8 cellular contexts compared by ENCODE assay signal in genomic region chr10:68074775-68075549, GRCh38. TPM values are rescaled to one million over a fixed set of nuclear protein-coding genes. Genes with fewer than 3 reads are reported as not detected.
DNase-seq lines count a peak whose midpoint lies in the region; ATAC-seq and TF ChIP-seq lines count a peak whose summit lies in the region.

A gene with protein sequence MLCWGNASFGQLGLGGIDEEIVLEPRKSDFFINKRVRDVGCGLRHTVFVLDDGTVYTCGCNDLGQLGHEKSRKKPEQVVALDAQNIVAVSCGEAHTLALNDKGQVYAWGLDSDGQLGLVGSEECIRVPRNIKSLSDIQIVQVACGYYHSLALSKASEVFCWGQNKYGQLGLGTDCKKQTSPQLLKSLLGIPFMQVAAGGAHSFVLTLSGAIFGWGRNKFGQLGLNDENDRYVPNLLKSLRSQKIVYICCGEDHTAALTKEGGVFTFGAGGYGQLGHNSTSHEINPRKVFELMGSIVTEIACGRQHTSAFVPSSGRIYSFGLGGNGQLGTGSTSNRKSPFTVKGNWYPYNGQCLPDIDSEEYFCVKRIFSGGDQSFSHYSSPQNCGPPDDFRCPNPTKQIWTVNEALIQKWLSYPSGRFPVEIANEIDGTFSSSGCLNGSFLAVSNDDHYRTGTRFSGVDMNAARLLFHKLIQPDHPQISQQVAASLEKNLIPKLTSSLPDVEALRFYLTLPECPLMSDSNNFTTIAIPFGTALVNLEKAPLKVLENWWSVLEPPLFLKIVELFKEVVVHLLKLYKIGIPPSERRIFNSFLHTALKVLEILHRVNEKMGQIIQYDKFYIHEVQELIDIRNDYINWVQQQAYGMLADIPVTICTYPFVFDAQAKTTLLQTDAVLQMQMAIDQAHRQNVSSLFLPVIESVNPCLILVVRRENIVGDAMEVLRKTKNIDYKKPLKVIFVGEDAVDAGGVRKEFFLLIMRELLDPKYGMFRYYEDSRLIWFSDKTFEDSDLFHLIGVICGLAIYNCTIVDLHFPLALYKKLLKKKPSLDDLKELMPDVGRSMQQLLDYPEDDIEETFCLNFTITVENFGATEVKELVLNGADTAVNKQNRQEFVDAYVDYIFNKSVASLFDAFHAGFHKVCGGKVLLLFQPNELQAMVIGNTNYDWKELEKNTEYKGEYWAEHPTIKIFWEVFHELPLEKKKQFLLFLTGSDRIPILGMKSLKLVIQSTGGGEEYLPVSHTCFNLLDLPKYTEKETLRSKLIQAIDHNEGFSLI (minus strand): TSS chr10:68075283. CDS start chr10:68073108, 2,175 bp downstream.

- H3K27ac Mint-ChIP-seq in H9 = peak within 1 kb of the TSS; percentile 88 to 97 (median 96); a peak in 6 of 7 replicates
- peak within 1 kb of the TSS; percentile 91 for H3K27ac Mint-ChIP-seq in activated naive CD4-positive, alpha-beta T cell treated with anti-CD3 and anti-CD28 coated beads, Interleukin-2, amount 50 U/mL, for 24 hours

- H3K14ac ChIP-seq in H9 (ENCODE audit: insufficient read depth, low read length) = peak within 1 kb of the TSS; percentile 90

- peak within 1 kb of the TSS; percentile 57 for H4K5ac ChIP-seq in H9 (ENCODE audit: insufficient read length, low read depth, low read length)

- H3K36me3 Mint-ChIP-seq in H9 (ENCODE audit: insufficient read depth in 1 of 3, low read depth in 3 of 3) = peaks cover 5 to 12% (median 9%) of the 10 kb centered on the region in 3 experiments; a peak in 5 of 7 replicates
- peaks cover 8% of the 10 kb centered on the region for H3K36me3 Mint-ChIP-seq in activated naive CD4-positive, alpha-beta T cell treated with anti-CD3 and anti-CD28 coated beads, Interleukin-2, amount 50 U/mL, for 24 hours

- peaks cover 5% of the 10 kb centered on the region for H3K4me1 ChIP-seq in H9 (ENCODE audit: insufficient read depth, low read length)

- no peak for TF ChIP-seq CTCF in H9 (conservative IDR thresholded peaks at IDR 0.05)

- no peak within 1 kb of the TSS for H4K8ac ChIP-seq in H9 (replicated peaks; ENCODE audit: insufficient read length, low read depth, low read length)

- H2AFZ ChIP-seq in H9 (ENCODE audit: low read length) = peak within 1 kb of the TSS; percentile 69

- peaks cover 7% of the 10 kb centered on the region for H3K23me2 ChIP-seq in H9 (ENCODE audit: insufficient read length, low read depth, low read length, poor library complexity, severe bottlenecking)

- H3K23ac ChIP-seq in H9 (ENCODE audit: insufficient read length, low read depth, low read length) = no peak within 1 kb of the TSS

- H2BK15ac ChIP-seq in H9 (ENCODE audit: low read depth, low read length) = no peak within 1 kb of the TSS

- peak within 1 kb of the TSS; percentile 88 for H3K4me3 ChIP-seq in MG63

- H3K18ac ChIP-seq in H9 (ENCODE audit: insufficient read length, low read depth, low read length) = peak within 1 kb of the TSS; percentile 87

- no peaks in the 10 kb centered on the region for H3K9me3 Mint-ChIP-seq in H9
- H3K9me3 Mint-ChIP-seq in activated naive CD4-positive, alpha-beta T cell treated with anti-CD3 and anti-CD28 coated beads, Interleukin-2, amount 50 U/mL, for 24 hours = no peaks in the 10 kb centered on the region

- no peak within 1 kb of the TSS for H3K4ac ChIP-seq in H9 (ENCODE audit: low read depth, low read length)

- peaks cover 15% of the 10 kb centered on the region; the same call in 1 of the 2 replicates for H3K79me2 ChIP-seq in H9 (ENCODE audit: insufficient read depth, low read length)

- H3K27me3 ChIP-seq in H9 (ENCODE audit: insufficient read depth, low read length) (no peaks in the 10 kb centered on the region), MG63 (no peaks in the 10 kb centered on the region)

- no CpG with 5 or more reads among the region's 64 CpGs for WGBS in H9 (ENCODE audit: extremely low coverage, insufficient read length, low lambda C conversion rate)

- no peaks in the 10 kb centered on the region for H3K79me1 ChIP-seq in H9 (ENCODE audit: insufficient read depth, low read depth, low read length, poor library complexity, severe bottlenecking)

- H2AK5ac ChIP-seq in H9 (ENCODE audit: insufficient read length, low read length) = no peak within 1 kb of the TSS

- no peak within 1 kb of the TSS for H3K56ac ChIP-seq in H9 (ENCODE audit: insufficient read length, low read depth, low read length)

- H2BK20ac ChIP-seq in H9 (ENCODE audit: low read depth, low read length, poor library complexity, severe bottlenecking) = peak within 1 kb of the TSS; percentile 1

- H3T11ph ChIP-seq in H9 (ENCODE audit: low read length) = no peak within 1 kb of the TSS

- H3K27me3 Mint-ChIP-seq in H9 (ENCODE audit: low read depth) = no peaks in the 10 kb centered on the region
- no peaks in the 10 kb centered on the region for H3K27me3 Mint-ChIP-seq in activated naive CD4-positive, alpha-beta T cell treated with anti-CD3 and anti-CD28 coated beads, Interleukin-2, amount 50 U/mL, for 24 hours

- H3K4me2 ChIP-seq in H9 (ENCODE audit: insufficient read depth, insufficient read length, low read length) = peak within 1 kb of the TSS; percentile 73

- DNase-seq in GM03348 (ENCODE audit: low spot score) (peak; percentile 98), H9 (peak; percentile 94), MG63 (peak; percentile 96), globus pallidus (ENCODE audit: low spot score) (peak; percentile 95), nucleus accumbens (lab: John Stamatoyannopoulos, UW) (peak; percentile 23 to 95 (median 90)), superior temporal gyrus (ENCODE audit: extremely low spot score) (peak; percentile 87)

- H2BK12ac ChIP-seq in H9 (ENCODE audit: insufficient read length, low read depth, low read length) = no peak within 1 kb of the TSS

- no peaks in the 10 kb centered on the region for H4K20me1 ChIP-seq in H9 (ENCODE audit: control insufficient read depth, insufficient read depth, insufficient read length)

- H3K27ac ChIP-seq in H9 (ENCODE audit: insufficient read length, low read depth, low read length) = peak within 1 kb of the TSS; percentile 40

- peak; percentile 97 for ATAC-seq in SK-N-SH treated with all-trans-retinoic acid at 6 μM for 48 hours

- H3K4me3 Mint-ChIP-seq in H9 = peak within 1 kb of the TSS; percentile 95 to 97
- H3K4me3 Mint-ChIP-seq in activated naive CD4-positive, alpha-beta T cell treated with anti-CD3 and anti-CD28 coated beads, Interleukin-2, amount 50 U/mL, for 24 hours = peak within 1 kb of the TSS; percentile 97

- peaks cover 35% of the 10 kb centered on the region for H3K36me3 ChIP-seq in MG63

- H3K4me1 Mint-ChIP-seq in H9 = peaks cover 30 to 31% of the 10 kb centered on the region in 2 experiments
- H3K4me1 Mint-ChIP-seq in activated naive CD4-positive, alpha-beta T cell treated with anti-CD3 and anti-CD28 coated beads, Interleukin-2, amount 50 U/mL, for 24 hours = peaks cover 39% of the 10 kb centered on the region

- no peak within 1 kb of the TSS for H4K91ac ChIP-seq in H9 (ENCODE audit: insufficient read length, low read depth, low read length)

- no peak within 1 kb of the TSS for H2BK5ac ChIP-seq in H9 (ENCODE audit: insufficient read length, low read length)

- peak within 1 kb of the TSS; percentile 6 for H2BK120ac ChIP-seq in H9 (ENCODE audit: low read depth, low read length, poor library complexity, severe bottlenecking)

- H3K9me3 ChIP-seq in H9 (ENCODE audit: control insufficient read depth, low read depth, low read length) = no peaks in the 10 kb centered on the region
- no peaks in the 10 kb centered on the region for H3K9me3 ChIP-seq in MG63

- peak within 1 kb of the TSS; percentile 96 for H3K9ac ChIP-seq in H9 (ENCODE audit: extremely low read depth, insufficient read length, low read length)

TF ChIP-seq in SK-N-SH treated with all-trans-retinoic acid at 6 μM for 48 hours, 23 proteins besides CTCF, POLR2A, EP300 and RAD21:
- TF ChIP-seq PATZ1 (CRISPR knock-in tag; IDR thresholded peaks at IDR 0.05; ENCODE audit: borderline replicate concordance) = 0 out of 2 replicates have a peak, but pooled peaks have one; percentile 26
- TF ChIP-seq POU6F1 (CRISPR knock-in tag; IDR thresholded peaks at IDR 0.05; ENCODE audit: borderline replicate concordance, low read depth) = no peak
- TF ChIP-seq TCF4 (CRISPR knock-in tag; IDR thresholded peaks at IDR 0.05; ENCODE audit: borderline replicate concordance) = no peak
- TF ChIP-seq OSR1 (CRISPR knock-in tag; IDR thresholded peaks at IDR 0.05) = no peak
- 0 out of 2 replicates have a peak, but pooled peaks have one; percentile 40 for TF ChIP-seq ZFP3 (CRISPR knock-in tag; IDR thresholded peaks at IDR 0.05)
TF ChIP-seq in SK-N-SH treated with all-trans-retinoic acid at 6 μM for 48 hours: peak in this region for 2.

RNA-seq across cellular contexts. Expression of the gene that starts here (rescaled TPM):
- total RNA-seq in H9 (2021) = 24.5 and 28.3 TPM in 2 replicates
- total RNA-seq in MG63 (2014; rRNA removed; shearing (Covaris generic); ENCODE audit: low replicate concordance) = 129 and 171 TPM in 2 replicates

Comparison
In these comparisons a context has a peak if more than half of its experiments do, and no peak if none do; other contexts are left out.
1. Peak in every context shown above with its lines: DNase-seq, ATAC-seq, H3K4me3 ChIP-seq and H3K27ac ChIP-seq.